Comparison of ENCODE assay signal across 20 cellular contexts in the genomic region with DNA sequence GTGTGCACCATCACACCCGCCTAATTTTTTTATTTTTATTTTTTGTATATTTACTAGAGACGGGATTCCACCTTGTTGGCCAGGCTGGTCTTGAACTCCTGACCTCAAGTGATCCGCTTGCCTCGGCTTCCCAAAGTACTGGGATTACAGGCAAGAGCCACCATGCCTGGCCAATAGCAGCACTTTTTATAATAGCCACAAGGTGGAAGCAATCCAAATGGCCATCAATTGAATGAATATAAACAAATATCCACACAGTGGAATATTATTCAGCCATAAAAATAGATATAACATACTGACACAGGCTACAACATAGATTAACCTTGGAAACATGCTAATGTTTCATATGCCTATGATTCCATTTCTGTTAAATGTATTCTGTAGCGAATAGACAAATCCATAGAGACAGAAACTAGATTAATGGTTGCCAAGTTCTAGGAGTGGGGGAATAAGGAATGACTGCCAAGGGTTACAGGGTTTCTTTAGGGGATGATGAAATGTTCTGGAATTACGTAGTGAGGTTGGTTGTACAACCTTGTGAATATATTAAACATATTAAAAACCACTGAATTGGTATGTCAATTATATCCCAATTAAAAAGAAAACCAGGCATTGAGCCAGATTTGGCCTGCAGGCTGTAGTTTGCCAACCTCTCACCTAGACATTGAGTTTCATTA. TPM values are rescaled to one million over a fixed set of nuclear protein-coding genes. Genes with fewer than 3 reads are reported as not detected.
DNase-seq lines count a peak whose midpoint lies in the region; ATAC-seq and TF ChIP-seq lines count a peak whose summit lies in the region.
"Had no signal": no experiment of that assay in that cellular context is flagged by ENCODE, and none has a peak within 500 bp of the region (broad histone marks: within the 10 kb centered on the region; RNA-seq: fewer than 3 reads in every experiment).

No MANE protein-coding gene starts in this region.

- H3K79me2 ChIP-seq in SK-N-SH (ENCODE audit: insufficient read depth) (peaks cover 73% of the 10 kb centered on the region), MM.1S (ENCODE audit: low read length) (peaks cover 85% of the 10 kb centered on the region)

- H3K27ac Mint-ChIP-seq in progenitor cell of endocrine pancreas = no peak overlapping the region
- no peak overlapping the region for H3K27ac Mint-ChIP-seq in activated T-helper 1 cell treated with anti-CD3 and anti-CD28 coated beads, Interleukin-12 subunit alpha, Interleukin-12 subunit beta, Interleukin-2, Interleukin-4 antibody, amounts not matched to agents 30 ng/mL and 10 ng/mL and 1 ng/mL, durations not matched to agents 14 hours and 24 hours and 36 hours
- no peak overlapping the region for H3K27ac Mint-ChIP-seq in effector memory CD8-positive, alpha-beta T cell
- H3K27ac Mint-ChIP-seq in activated CD4-positive, alpha-beta T cell treated with anti-CD3 and anti-CD28 coated beads, Interleukin-2, amount 10 ng/mL, durations not matched to agents 24 days and 14 days = no peak overlapping the region
- H3K27ac Mint-ChIP-seq: activated naive CD8-positive, alpha-beta T cell treated with anti-CD3 and anti-CD28 coated beads, Interleukin-2, amount 10 ng/mL, durations not matched to agents 7 days and 5 days; IgD-negative memory B cell; nephron; T-helper 17 cell had no signal

- H3K4me3 Mint-ChIP-seq in progenitor cell of endocrine pancreas (ENCODE audit: low read depth) = no peak overlapping the region
- no peak overlapping the region for H3K4me3 Mint-ChIP-seq in activated T-helper 1 cell treated with anti-CD3 and anti-CD28 coated beads, Interleukin-12 subunit alpha, Interleukin-12 subunit beta, Interleukin-2, Interleukin-4 antibody, amounts not matched to agents 30 ng/mL and 10 ng/mL and 1 ng/mL, durations not matched to agents 14 hours and 24 hours and 36 hours
- H3K4me3 Mint-ChIP-seq in effector memory CD8-positive, alpha-beta T cell = no peak overlapping the region
- no peak overlapping the region for H3K4me3 Mint-ChIP-seq in activated CD4-positive, alpha-beta T cell treated with anti-CD3 and anti-CD28 coated beads, Interleukin-2, amount 10 ng/mL, durations not matched to agents 24 days and 14 days
- H3K4me3 Mint-ChIP-seq: activated naive CD8-positive, alpha-beta T cell treated with anti-CD3 and anti-CD28 coated beads, Interleukin-2, amount 10 ng/mL, durations not matched to agents 7 days and 5 days; IgD-negative memory B cell; nephron; T-helper 17 cell had no signal

- intact Hi-C loops in activated T-helper 1 cell treated with anti-CD3 and anti-CD28 coated beads, Interleukin-12 subunit alpha, Interleukin-12 subunit beta, Interleukin-2, Interleukin-4 antibody, amounts not matched to agents 30 ng/mL and 10 ng/mL and 1 ng/mL, durations not matched to agents 14 hours and 24 hours and 36 hours (cut with micrococcal nuclease) = no loop called here
- intact Hi-C loops in activated CD4-positive, alpha-beta T cell treated with anti-CD3 and anti-CD28 coated beads, Interleukin-2, amount 10 ng/mL, durations not matched to agents 24 days and 14 days (cut with micrococcal nuclease) = no loop called here

- peaks cover 3% of the 10 kb centered on the region for H3K4me1 Mint-ChIP-seq in progenitor cell of endocrine pancreas (ENCODE audit: low read depth)
- peaks cover 19% of the 10 kb centered on the region for H3K4me1 Mint-ChIP-seq in activated T-helper 1 cell treated with anti-CD3 and anti-CD28 coated beads, Interleukin-12 subunit alpha, Interleukin-12 subunit beta, Interleukin-2, Interleukin-4 antibody, amounts not matched to agents 30 ng/mL and 10 ng/mL and 1 ng/mL, durations not matched to agents 14 hours and 24 hours and 36 hours (ENCODE audit: low read depth)
- peaks cover 2 to 12% of the 10 kb centered on the region in 2 donors for H3K4me1 Mint-ChIP-seq in effector memory CD8-positive, alpha-beta T cell (ENCODE audit: low read depth in 2 of 2)
- peaks cover 19% of the 10 kb centered on the region for H3K4me1 Mint-ChIP-seq in activated CD4-positive, alpha-beta T cell treated with anti-CD3 and anti-CD28 coated beads, Interleukin-2, amount 10 ng/mL, durations not matched to agents 24 days and 14 days

- H3K27me3 ChIP-seq in SK-N-SH (ENCODE audit: insufficient read depth) (no peaks in the 10 kb centered on the region), MM.1S (replicated peaks; ENCODE audit: insufficient read depth, low read length) (no peaks in the 10 kb centered on the region)
- H3K27me3 ChIP-seq: sigmoid colon, uterus had no signal

- 92% methylated on average over 6 of the region's 6 CpGs for WGBS in SK-N-SH (ENCODE audit: low lambda C conversion rate)

- no peak for ATAC-seq in SK-N-SH treated with all-trans-retinoic acid at 6 μM for 48 hours
- ATAC-seq in effector memory CD8-positive, alpha-beta T cell (replicated peaks) = no peak
- ATAC-seq: activated CD4-positive, CD25-positive, alpha-beta regulatory T cell treated with anti-CD3 and anti-CD28 coated beads, Interleukin-2, amount 50 U/mL, for 24 hours; T-helper 17 cell had no signal

- TF ChIP-seq EP300 in SK-N-SH (IDR thresholded peaks at IDR 0.05; ENCODE audit: borderline replicate concordance in 1 of 2, low read depth in 1 of 2, low read length in 1 of 2) = no peak

- H3K36me3 Mint-ChIP-seq in progenitor cell of endocrine pancreas (ENCODE audit: insufficient read depth) = peaks cover 4% of the 10 kb centered on the region
- H3K36me3 Mint-ChIP-seq in activated T-helper 1 cell treated with anti-CD3 and anti-CD28 coated beads, Interleukin-12 subunit alpha, Interleukin-12 subunit beta, Interleukin-2, Interleukin-4 antibody, amounts not matched to agents 30 ng/mL and 10 ng/mL and 1 ng/mL, durations not matched to agents 14 hours and 24 hours and 36 hours (ENCODE audit: low read depth) = peaks cover 16% of the 10 kb centered on the region
- peaks cover 38% of the 10 kb centered on the region for H3K36me3 Mint-ChIP-seq in effector memory CD8-positive, alpha-beta T cell (ENCODE audit: insufficient read depth)
- peaks cover 27% of the 10 kb centered on the region for H3K36me3 Mint-ChIP-seq in activated CD4-positive, alpha-beta T cell treated with anti-CD3 and anti-CD28 coated beads, Interleukin-2, amount 10 ng/mL, durations not matched to agents 24 days and 14 days (ENCODE audit: low read depth)
- H3K36me3 Mint-ChIP-seq: IgD-negative memory B cell had no signal

- H3K36me3 ChIP-seq in SK-N-SH (replicated peaks in 1 of 2; ENCODE audit: control insufficient read depth in 1 of 2, insufficient read depth in 2 of 2, low read length in 1 of 2) (peaks cover 0 to 8% of the 10 kb centered on the region in 2 experiments), MM.1S (replicated peaks; ENCODE audit: insufficient read depth, low read length) (no peaks in the 10 kb centered on the region)
- H3K36me3 ChIP-seq: uterus had no signal

- H3K4me1 ChIP-seq in SK-N-SH (ENCODE audit: control insufficient read depth in 1 of 2, insufficient read depth in 2 of 2, low read depth in 1 of 2, low read length in 1 of 2) = peaks cover 0 to 7% of the 10 kb centered on the region in 2 experiments; a peak in 1 of 4 replicates
- H3K4me1 ChIP-seq in MM.1S (ENCODE audit: low read length) = peaks cover 10% of the 10 kb centered on the region; the same call in 1 of the 2 replicates

- no peak for TF ChIP-seq RAD21 in SK-N-SH (IDR thresholded peaks at IDR 0.05; ENCODE audit: low read length)

- no peak for DNase-seq in SK-N-SH
- no peak for DNase-seq in MM.1S
- DNase-seq in caudate nucleus (lab: John Stamatoyannopoulos, UW) = no peak
- DNase-seq in progenitor cell of endocrine pancreas (ENCODE audit: low spot score, unreplicated experiment) = no peak
- DNase-seq in activated T-helper 1 cell treated with anti-CD3 and anti-CD28 coated beads, Interleukin-12 subunit alpha, Interleukin-12 subunit beta, Interleukin-2, Interleukin-4 antibody, amounts not matched to agents 30 ng/mL and 10 ng/mL and 1 ng/mL, durations not matched to agents 14 hours and 24 hours and 36 hours (ENCODE audit: low spot score) = no peak
- no peak for DNase-seq in effector memory CD8-positive, alpha-beta T cell
- DNase-seq in activated CD4-positive, alpha-beta T cell treated with anti-CD3 and anti-CD28 coated beads, Interleukin-2, amount 10 ng/mL, durations not matched to agents 24 days and 14 days = no peak
- DNase-seq: activated naive CD8-positive, alpha-beta T cell treated with anti-CD3 and anti-CD28 coated beads, Interleukin-2, amount 10 ng/mL, durations not matched to agents 7 days and 5 days; activated T-cell treated with anti-CD3 and anti-CD28 coated beads for 4 hours; GF-D8; GOT3; sigmoid colon; stimulated activated CD4-positive, alpha-beta T cell treated with anti-CD3 and anti-CD28 coated beads, Interleukin-4, amount 100 ng/mL, for 4 hours; T-helper 17 cell; uterus had no signal

- H3F3A ChIP-seq in SK-N-SH (replicated peaks; ENCODE audit: insufficient read depth) = no peaks in the 10 kb centered on the region
- no peaks in the 10 kb centered on the region; the same call in 1 of the 2 replicates for H3F3A ChIP-seq in MM.1S (ENCODE audit: insufficient read depth, low read length)

- no peak overlapping the region for H3K27ac ChIP-seq in SK-N-SH (ENCODE audit: low read depth in 2 of 2, low read length in 1 of 2)
- no peak overlapping the region for H3K27ac ChIP-seq in MM.1S (ENCODE audit: low read length)
- peak overlapping the region; percentile 39 for H3K27ac ChIP-seq in caudate nucleus (ENCODE audit: low read depth, low read length)
- H3K27ac ChIP-seq: coronary artery, sigmoid colon, uterus had no signal

- no peaks in the 10 kb centered on the region for H3K27me3 Mint-ChIP-seq in progenitor cell of endocrine pancreas
- H3K27me3 Mint-ChIP-seq in activated T-helper 1 cell treated with anti-CD3 and anti-CD28 coated beads, Interleukin-12 subunit alpha, Interleukin-12 subunit beta, Interleukin-2, Interleukin-4 antibody, amounts not matched to agents 30 ng/mL and 10 ng/mL and 1 ng/mL, durations not matched to agents 14 hours and 24 hours and 36 hours (ENCODE audit: insufficient read depth) = no peaks in the 10 kb centered on the region
- no peaks in the 10 kb centered on the region for H3K27me3 Mint-ChIP-seq in effector memory CD8-positive, alpha-beta T cell
- H3K27me3 Mint-ChIP-seq in activated CD4-positive, alpha-beta T cell treated with anti-CD3 and anti-CD28 coated beads, Interleukin-2, amount 10 ng/mL, durations not matched to agents 24 days and 14 days = no peaks in the 10 kb centered on the region
- H3K27me3 Mint-ChIP-seq: activated naive CD8-positive, alpha-beta T cell treated with anti-CD3 and anti-CD28 coated beads, Interleukin-2, amount 10 ng/mL, durations not matched to agents 7 days and 5 days; IgD-negative memory B cell; T-helper 17 cell had no signal

- H3K9me2 ChIP-seq in SK-N-SH (no peaks in the 10 kb centered on the region), MM.1S (replicated peaks; ENCODE audit: insufficient read depth, low read length) (no peaks in the 10 kb centered on the region)

- no peaks in the 10 kb centered on the region for H3K9me3 Mint-ChIP-seq in progenitor cell of endocrine pancreas (ENCODE audit: low read depth)
- no peaks in the 10 kb centered on the region for H3K9me3 Mint-ChIP-seq in activated T-helper 1 cell treated with anti-CD3 and anti-CD28 coated beads, Interleukin-12 subunit alpha, Interleukin-12 subunit beta, Interleukin-2, Interleukin-4 antibody, amounts not matched to agents 30 ng/mL and 10 ng/mL and 1 ng/mL, durations not matched to agents 14 hours and 24 hours and 36 hours
- H3K9me3 Mint-ChIP-seq in effector memory CD8-positive, alpha-beta T cell = no peaks in the 10 kb centered on the region
- no peaks in the 10 kb centered on the region for H3K9me3 Mint-ChIP-seq in activated CD4-positive, alpha-beta T cell treated with anti-CD3 and anti-CD28 coated beads, Interleukin-2, amount 10 ng/mL, durations not matched to agents 24 days and 14 days
- H3K9me3 Mint-ChIP-seq: activated naive CD8-positive, alpha-beta T cell treated with anti-CD3 and anti-CD28 coated beads, Interleukin-2, amount 10 ng/mL, durations not matched to agents 7 days and 5 days; IgD-negative memory B cell; nephron had no signal

- POLR2A ChIA-PET in SK-N-SH (lab: Yijun Ruan, JAX) = interaction anchor here (3.4 kb wide), 1 partner anchor 10 kb away, joined by 27 read pairs; a partner anchor contains a TSS

- peak; percentile 35; the same call in 1 of the 2 replicates for TF ChIP-seq CTCF in SK-N-SH (IDR thresholded peaks at IDR 0.05)
- TF ChIP-seq CTCF in MM.1S (IDR thresholded peaks at IDR 0.05; ENCODE audit: low read length) = peak; percentile 20
- TF ChIP-seq CTCF in progenitor cell of endocrine pancreas (IDR thresholded peaks at IDR 0.05; ENCODE audit: unreplicated experiment) = peak; percentile 24

- CTCF ChIA-PET in SK-N-SH (lab: Yijun Ruan, JAX) = interaction anchor here (1.1 to 12.6 kb wide), 2 partner anchors 8 to 11 kb away, joined by 5 to 150 read pairs; a partner anchor contains a TSS

- H3K9ac ChIP-seq in SK-N-SH (no peak overlapping the region), MM.1S (ENCODE audit: low read length) (no peak overlapping the region)

- H4K20me1 ChIP-seq in SK-N-SH (ENCODE audit: insufficient read depth) (peaks cover 9% of the 10 kb centered on the region), MM.1S (ENCODE audit: insufficient read depth, low read length) (no peaks in the 10 kb centered on the region)

- H2AFZ ChIP-seq in SK-N-SH (ENCODE audit: low read depth) (no peak overlapping the region), MM.1S (ENCODE audit: low read length) (no peak overlapping the region)

- H3K4me3 ChIP-seq in SK-N-SH (ENCODE audit: low read depth in 2 of 2, low read length in 1 of 2) (no peak overlapping the region), MM.1S (ENCODE audit: low read length) (no peak overlapping the region)
- H3K4me3 ChIP-seq: coronary artery, sigmoid colon, uterus had no signal

- no peaks in the 10 kb centered on the region for H3K9me3 ChIP-seq in SK-N-SH
- no peaks in the 10 kb centered on the region for H3K9me3 ChIP-seq in MM.1S (replicated peaks; ENCODE audit: insufficient read depth, low read length)
- H3K9me3 ChIP-seq: sigmoid colon, uterus had no signal

- H3K4me2 ChIP-seq in SK-N-SH (no peak overlapping the region), MM.1S (ENCODE audit: low read depth, low read length) (no peak overlapping the region)

RNA-seq across cellular contexts. Expression of a gene that starts 4.8 kb away (rescaled TPM):
- polyA plus RNA-seq in SK-N-SH (2012; rRNA removed) = 59.1 and 59.9 TPM in 2 replicates
- polyA plus RNA-seq in SK-N-SH (2012; cell fraction: cytosol; rRNA removed) = 18.5 and 33.0 TPM in 2 replicates
- polyA plus RNA-seq in SK-N-SH (2012; cell fraction: nucleus; rRNA removed) = 93.7 and 181 TPM in 2 replicates
- 112 and 123 TPM in 2 replicates for total RNA-seq in progenitor cell of endocrine pancreas
- total RNA-seq in activated T-helper 1 cell treated with anti-CD3 and anti-CD28 coated beads, Interleukin-12 subunit alpha, Interleukin-12 subunit beta, Interleukin-2, Interleukin-4 antibody, amounts not matched to agents 30 ng/mL and 10 ng/mL and 1 ng/mL, durations not matched to agents 14 hours and 24 hours and 36 hours = 137 and 139 TPM in 2 replicates
- 127 and 136 TPM in 2 replicates for total RNA-seq in activated CD4-positive, alpha-beta T cell treated with anti-CD3 and anti-CD28 coated beads, Interleukin-2, amount 10 ng/mL, durations not matched to agents 24 days and 14 days

RNA-seq across cellular contexts. Expression of a gene that starts 10.9 kb away (rescaled TPM):
- polyA plus RNA-seq in SK-N-SH (2012; rRNA removed) = 87.8 and 90.0 TPM in 2 replicates
- 38.0 and 59.9 TPM in 2 replicates for polyA plus RNA-seq in SK-N-SH (2012; cell fraction: cytosol; rRNA removed)
- 161 and 164 TPM in 2 replicates for polyA plus RNA-seq in SK-N-SH (2012; cell fraction: nucleus; rRNA removed)
- 123 and 124 TPM in 2 replicates for total RNA-seq in progenitor cell of endocrine pancreas
- 32.2 and 32.8 TPM in 2 replicates for total RNA-seq in activated T-helper 1 cell treated with anti-CD3 and anti-CD28 coated beads, Interleukin-12 subunit alpha, Interleukin-12 subunit beta, Interleukin-2, Interleukin-4 antibody, amounts not matched to agents 30 ng/mL and 10 ng/mL and 1 ng/mL, durations not matched to agents 14 hours and 24 hours and 36 hours
- 28.2 and 28.9 TPM in 2 replicates for total RNA-seq in activated CD4-positive, alpha-beta T cell treated with anti-CD3 and anti-CD28 coated beads, Interleukin-2, amount 10 ng/mL, durations not matched to agents 24 days and 14 days

RNA-seq across cellular contexts. Expression of a gene that starts 16.7 kb away (rescaled TPM):
- polyA plus RNA-seq in SK-N-SH (2012; rRNA removed) = 5.6 and 5.9 TPM in 2 replicates
- 2.4 and 4.1 TPM in 2 replicates for polyA plus RNA-seq in SK-N-SH (2012; cell fraction: cytosol; rRNA removed)
- 4.1 and 8.9 TPM in 2 replicates for polyA plus RNA-seq in SK-N-SH (2012; cell fraction: nucleus; rRNA removed)
- 10.5 and 11.8 TPM in 2 replicates for total RNA-seq in progenitor cell of endocrine pancreas
- 20.8 and 22.1 TPM in 2 replicates for total RNA-seq in activated T-helper 1 cell treated with anti-CD3 and anti-CD28 coated beads, Interleukin-12 subunit alpha, Interleukin-12 subunit beta, Interleukin-2, Interleukin-4 antibody, amounts not matched to agents 30 ng/mL and 10 ng/mL and 1 ng/mL, durations not matched to agents 14 hours and 24 hours and 36 hours
- 17.1 and 18.1 TPM in 2 replicates for total RNA-seq in activated CD4-positive, alpha-beta T cell treated with anti-CD3 and anti-CD28 coated beads, Interleukin-2, amount 10 ng/mL, durations not matched to agents 24 days and 14 days

RNA-seq across cellular contexts. Expression of a gene that starts 16.8 kb away (rescaled TPM):
- 55.7 and 75.9 TPM in 2 replicates for polyA plus RNA-seq in SK-N-SH (2012; rRNA removed)
- 29.4 and 37.0 TPM in 2 replicates for polyA plus RNA-seq in SK-N-SH (2012; cell fraction: cytosol; rRNA removed)
- polyA plus RNA-seq in SK-N-SH (2012; cell fraction: nucleus; rRNA removed) = 101 and 124 TPM in 2 replicates
- 40.4 and 43.3 TPM in 2 replicates for total RNA-seq in progenitor cell of endocrine pancreas
- 31.9 and 34.5 TPM in 2 replicates for total RNA-seq in activated T-helper 1 cell treated with anti-CD3 and anti-CD28 coated beads, Interleukin-12 subunit alpha, Interleukin-12 subunit beta, Interleukin-2, Interleukin-4 antibody, amounts not matched to agents 30 ng/mL and 10 ng/mL and 1 ng/mL, durations not matched to agents 14 hours and 24 hours and 36 hours
- 33.3 and 34.7 TPM in 2 replicates for total RNA-seq in activated CD4-positive, alpha-beta T cell treated with anti-CD3 and anti-CD28 coated beads, Interleukin-2, amount 10 ng/mL, durations not matched to agents 24 days and 14 days

RNA-seq across cellular contexts. Expression of a gene that starts 17.0 kb away (rescaled TPM):
- 13.1 and 16.3 TPM in 2 replicates for polyA plus RNA-seq in SK-N-SH (2012; rRNA removed)
- 11.4 and 12.7 TPM in 2 replicates for polyA plus RNA-seq in SK-N-SH (2012; cell fraction: cytosol; rRNA removed)
- polyA plus RNA-seq in SK-N-SH (2012; cell fraction: nucleus; rRNA removed) = 19.1 and 21.6 TPM in 2 replicates
- total RNA-seq in progenitor cell of endocrine pancreas = 25.1 and 25.9 TPM in 2 replicates
- 91.8 and 92.5 TPM in 2 replicates for total RNA-seq in activated T-helper 1 cell treated with anti-CD3 and anti-CD28 coated beads, Interleukin-12 subunit alpha, Interleukin-12 subunit beta, Interleukin-2, Interleukin-4 antibody, amounts not matched to agents 30 ng/mL and 10 ng/mL and 1 ng/mL, durations not matched to agents 14 hours and 24 hours and 36 hours
- total RNA-seq in activated CD4-positive, alpha-beta T cell treated with anti-CD3 and anti-CD28 coated beads, Interleukin-2, amount 10 ng/mL, durations not matched to agents 24 days and 14 days = 94.4 and 95.1 TPM in 2 replicates
